ENCODE assay signal across 8 cellular contexts in the genomic region with DNA sequence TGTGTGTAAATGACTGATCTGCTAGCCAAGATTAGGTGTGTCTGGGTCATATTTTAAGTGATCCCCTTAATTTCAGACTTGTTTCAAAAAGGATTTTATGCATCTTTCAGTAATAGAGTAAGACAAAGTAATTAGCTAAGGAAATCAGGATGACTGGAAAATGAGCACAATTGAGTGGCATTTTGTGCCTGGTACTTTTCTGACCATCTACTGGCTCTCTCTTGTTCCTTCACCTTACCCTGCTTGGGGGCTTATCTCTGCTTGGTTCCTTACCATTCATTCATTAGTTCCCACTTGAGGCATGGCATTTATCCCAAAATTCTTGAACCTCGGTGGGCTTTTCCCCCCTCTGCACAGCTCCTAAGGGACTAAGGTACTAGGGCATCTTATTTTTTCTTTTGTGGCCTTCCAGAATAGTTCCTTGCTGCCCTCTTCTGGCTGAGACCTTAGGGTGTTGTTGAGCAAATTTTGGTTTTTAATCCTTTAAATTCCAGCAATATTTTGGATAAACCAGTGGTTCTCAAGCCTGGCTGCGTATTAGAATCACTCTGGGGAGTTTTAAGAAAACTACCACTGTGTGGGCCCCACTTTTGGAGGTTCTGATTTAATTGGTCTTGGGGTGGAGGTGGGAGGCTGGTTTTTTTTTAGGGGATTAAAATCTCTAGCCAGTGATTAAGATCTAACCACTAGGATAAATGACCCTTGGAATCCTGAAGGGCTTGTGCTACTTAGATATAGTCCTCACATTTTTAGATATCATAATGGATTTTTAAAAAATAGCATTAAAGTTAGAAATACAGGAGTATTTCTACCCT. TPM values are rescaled to one million over a fixed set of nuclear protein-coding genes. Genes with fewer than 3 reads are reported as not detected.
DNase-seq lines count a peak whose midpoint lies in the region; ATAC-seq, FAIRE-seq and TF ChIP-seq lines count a peak whose summit lies in the region.

No MANE protein-coding gene starts in this region.

- peaks cover 6% of the 10 kb centered on the region for H3K4me1 ChIP-seq in lower lobe of right lung

- H3K4me3 ChIP-seq in bronchial epithelial cell (ENCODE audit: low read depth, low read length): no peak overlapping the region
- no peak overlapping the region for H3K4me3 ChIP-seq in lower lobe of right lung

- peak; percentile 8 for ATAC-seq in GM18517 (IDR thresholded peaks at IDR 0.05; ENCODE audit: unreplicated experiment)
- peak in 1 of 2 donors; percentile 64 for ATAC-seq in lower lobe of right lung
- no peak for ATAC-seq in GM21360 (IDR thresholded peaks at IDR 0.05; ENCODE audit: unreplicated experiment)
- ATAC-seq in HG03097 (IDR thresholded peaks at IDR 0.05; ENCODE audit: low FRiP score, unreplicated experiment): no peak

- FAIRE-seq in bronchial epithelial cell (lab: Jason Lieb, UNC): no peak

- H3K27me3 ChIP-seq in bronchial epithelial cell (ENCODE audit: control insufficient read depth, insufficient read depth, low read length) (no peaks in the 10 kb centered on the region), lower lobe of right lung (ENCODE audit: low read depth) (no peaks in the 10 kb centered on the region)

- no peaks in the 10 kb centered on the region for H3K9me3 ChIP-seq in lower lobe of right lung

- TF ChIP-seq CTCF in bronchial epithelial cell (IDR thresholded peaks at IDR 0.05; ENCODE audit: insufficient read depth, low read length, severe bottlenecking) (peak; percentile 52), lower lobe of right lung (IDR thresholded peaks at IDR 0.05) (peak; percentile 59)

- DNase-seq in COLO829 (ENCODE audit: low spot score): peak; percentile 8
- peak; percentile 34 for DNase-seq in NCI-H2196 (lab: John Stamatoyannopoulos, UW; ENCODE audit: unreplicated experiment)
- peak; percentile 38 for DNase-seq in bronchial epithelial cell (ENCODE audit: low read depth)
- no peak for DNase-seq in lower lobe of right lung
- DNase-seq in MV-4-11 (lab: John Stamatoyannopoulos, UW): no peak

- H3K27ac ChIP-seq in lower lobe of right lung: no peak overlapping the region

- H3K36me3 ChIP-seq in bronchial epithelial cell (ENCODE audit: control insufficient read depth, insufficient read depth, low read length): no peaks in the 10 kb centered on the region
- no peaks in the 10 kb centered on the region for H3K36me3 ChIP-seq in lower lobe of right lung

- intact Hi-C loops in lower lobe of right lung (cut with DNase I): no loop called here

RNA-seq across cellular contexts. Expression of a gene that starts 50.8 kb away (rescaled TPM):
- total RNA-seq in bronchial epithelial cell (15.1 and 19.0 TPM in 2 replicates), lower lobe of right lung (19.0 TPM)

RNA-seq across cellular contexts. Expression of a gene that starts 51.3 kb away (rescaled TPM):
- total RNA-seq in bronchial epithelial cell: 131 and 162 TPM in 2 replicates
- total RNA-seq in lower lobe of right lung: 197 TPM

Comparison
In these comparisons a context has a peak if more than half of its experiments do, and no peak if none do; other contexts are left out.
1. DNase-seq: peak in COLO829 (single experiment), NCI-H2196 (single experiment) and bronchial epithelial cell (single experiment); none in lower lobe of right lung (single experiment) and MV-4-11 (single experiment).